In the genomic region with DNA sequence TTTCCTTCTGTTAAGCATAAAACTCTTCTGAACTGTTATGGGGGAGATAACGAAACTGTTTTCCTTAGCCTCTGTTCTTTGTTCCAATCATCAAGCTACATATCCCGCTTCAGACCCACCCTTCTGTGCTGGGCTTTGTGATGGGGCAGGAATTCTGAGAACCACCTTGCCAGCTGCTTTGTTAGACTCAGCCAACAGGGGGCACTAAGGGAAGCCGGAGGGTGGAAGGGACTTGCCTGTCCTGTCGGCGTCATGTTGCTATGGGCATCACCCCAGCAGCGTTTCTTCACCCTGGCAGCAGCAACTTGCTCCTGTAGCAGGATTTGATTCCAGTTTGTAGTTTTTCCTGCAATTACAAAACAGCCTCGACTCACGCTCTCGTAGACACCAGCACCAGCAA, we compare ENCODE assay signal across 8 cellular contexts.
DNase-seq lines count a peak whose midpoint lies in the region; ATAC-seq, FAIRE-seq and TF ChIP-seq lines count a peak whose summit lies in the region.

No MANE protein-coding gene starts in this region.

- no peak for FAIRE-seq in pancreas (lab: Jason Lieb, UNC)

- intact Hi-C loops in activated CD4-positive, alpha-beta T cell treated with anti-CD3 and anti-CD28 coated beads for 36 hours (cut with DNase I, micrococcal nuclease) = no loop called here
- intact Hi-C loops in pancreas (cut with DNase I) = no loop called here
- intact Hi-C loops in tibial artery (cut with DNase I; ENCODE audit: low total_unique reads) = no loop called here

- CTCF ChIA-PET in activated CD4-positive, alpha-beta T cell treated with anti-CD3 and anti-CD28 coated beads for 36 hours (lab: Charles Lee) = interaction anchor here (0.9 kb wide), 1 partner anchor 14 kb away, joined by 3 read pairs; no protein-coding TSS in a partner anchor
- CTCF ChIA-PET in HEK293T (lab: Yijun Ruan, JAX) = interaction anchor here (0.7 to 0.9 kb wide), 3 partner anchors 9 to 117 kb away, joined by 3 to 5 read pairs (median 4); no protein-coding TSS in a partner anchor

- peaks cover 0 to 11% (median 0%) of the 10 kb centered on the region in 4 donors for H3K27me3 ChIP-seq in pancreas
- peaks cover 0 to 7% of the 10 kb centered on the region in 2 donors for H3K27me3 ChIP-seq in tibial artery

- no peaks in the 10 kb centered on the region for H3K36me3 ChIP-seq in pancreas
- no peaks in the 10 kb centered on the region for H3K36me3 ChIP-seq in tibial artery

- H3K27ac Mint-ChIP-seq in activated CD4-positive, alpha-beta T cell treated with anti-CD3 and anti-CD28 coated beads for 36 hours = no peak overlapping the region

- no peaks in the 10 kb centered on the region for H3K36me3 Mint-ChIP-seq in activated CD4-positive, alpha-beta T cell treated with anti-CD3 and anti-CD28 coated beads for 36 hours (ENCODE audit: low read depth)

- peak; percentile 53 for DNase-seq in activated CD4-positive, alpha-beta T cell treated with anti-CD3 and anti-CD28 coated beads for 36 hours
- no peak for DNase-seq in activated CD4-positive, alpha-beta T cell treated with anti-CD3 and anti-CD28 coated beads for 1 hour
- DNase-seq in HEK293T (ENCODE audit: extremely low spot score) = peak; percentile 81
- DNase-seq in NCI-H69 (lab: John Stamatoyannopoulos, UW) = peak; percentile 85
- DNase-seq in dermis blood vessel endothelial cell = peak; percentile 53
- peak in 4 of 6 donors; percentile 14 to 18 (median 17) for DNase-seq in pancreas
- DNase-seq in tibial artery = no peak

- H3K9me3 ChIP-seq in pancreas = no peaks in the 10 kb centered on the region
- H3K9me3 ChIP-seq in tibial artery = no peaks in the 10 kb centered on the region

- ATAC-seq in activated CD4-positive, alpha-beta T cell treated with anti-CD3 and anti-CD28 coated beads for 36 hours = peak; percentile 61
- ATAC-seq in pancreas = peak in 3 of 4 donors; percentile 49 to 57 (median 49)
- no peak for ATAC-seq in GM19397 (IDR thresholded peaks at IDR 0.05; ENCODE audit: unreplicated experiment)

- H3K4me3 ChIP-seq in pancreas (no peak overlapping the region), tibial artery (no peak overlapping the region)

- H3K27ac ChIP-seq in pancreas = no peak overlapping the region
- no peak overlapping the region for H3K27ac ChIP-seq in tibial artery

- no peak for TF ChIP-seq CTCF in pancreas (IDR thresholded peaks at IDR 0.05)
- no peak for TF ChIP-seq CTCF in tibial artery (IDR thresholded peaks at IDR 0.05)

- H3K4me3 Mint-ChIP-seq in activated CD4-positive, alpha-beta T cell treated with anti-CD3 and anti-CD28 coated beads for 36 hours = no peak overlapping the region

- H3K9me3 Mint-ChIP-seq in activated CD4-positive, alpha-beta T cell treated with anti-CD3 and anti-CD28 coated beads for 36 hours (ENCODE audit: low read depth) = no peaks in the 10 kb centered on the region

- peaks cover 5% of the 10 kb centered on the region for H3K27me3 Mint-ChIP-seq in activated CD4-positive, alpha-beta T cell treated with anti-CD3 and anti-CD28 coated beads for 36 hours

- POLR2A ChIA-PET in activated CD4-positive, alpha-beta T cell treated with anti-CD3 and anti-CD28 coated beads for 36 hours (lab: Charles Lee) = interaction anchor here (0.5 kb wide), 1 partner anchor 191 kb away, joined by 5 read pairs; no protein-coding TSS in a partner anchor
- POLR2A ChIA-PET in HEK293T (lab: Yijun Ruan, JAX) = no interaction called here

- H3K4me1 Mint-ChIP-seq in activated CD4-positive, alpha-beta T cell treated with anti-CD3 and anti-CD28 coated beads for 36 hours = no peaks in the 10 kb centered on the region

- 21 to 23% methylated on average over 9 of the region's 9 CpGs for WGBS in pancreas, 2 donors

- H3K4me1 ChIP-seq in pancreas (no peaks in the 10 kb centered on the region), tibial artery (no peaks in the 10 kb centered on the region)

TF ChIP-seq in HEK293T, 16 proteins besides CTCF, POLR2A, EP300 and RAD21:
- no peak for TF ChIP-seq ARNT (IDR thresholded peaks at IDR 0.05)
- no peak for TF ChIP-seq NFRKB (IDR thresholded peaks at IDR 0.05)
- TF ChIP-seq TARDBP (IDR thresholded peaks at IDR 0.05) = no peak
- TF ChIP-seq ZNF384 (IDR thresholded peaks at IDR 0.05) = no peak
- TF ChIP-seq FOXK2 (IDR thresholded peaks at IDR 0.05) = no peak
- no peak for TF ChIP-seq HDGF (IDR thresholded peaks at IDR 0.05; ENCODE audit: borderline replicate concordance)
- no peak for TF ChIP-seq LEF1 (IDR thresholded peaks at IDR 0.05; ENCODE audit: borderline replicate concordance)
- TF ChIP-seq ELF4 (IDR thresholded peaks at IDR 0.05) = no peak
- no peak for TF ChIP-seq SP1 (IDR thresholded peaks at IDR 0.05)
- no peak for TF ChIP-seq BHLHE40 (IDR thresholded peaks at IDR 0.05; ENCODE audit: borderline replicate concordance)
- TF ChIP-seq, protein P1, sequence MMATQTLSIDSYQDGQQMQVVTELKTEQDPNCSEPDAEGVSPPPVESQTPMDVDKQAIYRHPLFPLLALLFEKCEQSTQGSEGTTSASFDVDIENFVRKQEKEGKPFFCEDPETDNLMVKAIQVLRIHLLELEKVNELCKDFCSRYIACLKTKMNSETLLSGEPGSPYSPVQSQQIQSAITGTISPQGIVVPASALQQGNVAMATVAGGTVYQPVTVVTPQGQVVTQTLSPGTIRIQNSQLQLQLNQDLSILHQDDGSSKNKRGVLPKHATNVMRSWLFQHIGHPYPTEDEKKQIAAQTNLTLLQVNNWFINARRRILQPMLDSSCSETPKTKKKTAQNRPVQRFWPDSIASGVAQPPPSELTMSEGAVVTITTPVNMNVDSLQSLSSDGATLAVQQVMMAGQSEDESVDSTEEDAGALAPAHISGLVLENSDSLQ (IDR thresholded peaks at IDR 0.05) = no peak
- no peak for TF ChIP-seq L3MBTL2 (conservative IDR thresholded peaks at IDR 0.05)
- TF ChIP-seq FOXM1 (IDR thresholded peaks at IDR 0.05; ENCODE audit: borderline replicate concordance) = no peak
- TF ChIP-seq CTBP1 (IDR thresholded peaks at IDR 0.05; ENCODE audit: borderline replicate concordance) = no peak
- TF ChIP-seq SUZ12 (IDR thresholded peaks at IDR 0.05) = no peak
- TF ChIP-seq FOXA1 (IDR thresholded peaks at IDR 0.05) = no peak

Comparison
In these comparisons a context has a peak if more than half of its experiments do, and no peak if none do; other contexts are left out.
1. DNase-seq: peak in activated CD4-positive, alpha-beta T cell treated with anti-CD3 and anti-CD28 coated beads for 36 hours (single experiment), HEK293T (single experiment), NCI-H69 (single experiment), dermis blood vessel endothelial cell (single experiment) and pancreas (4 of 6); none in activated CD4-positive, alpha-beta T cell treated with anti-CD3 and anti-CD28 coated beads for 1 hour (single experiment) and tibial artery (0 of 2).